Comparison of ENCODE assay signal across 19 cellular contexts in genomic region chr15:79816565-79816964, GRCh38.
"Had no signal": no experiment of that assay in that cellular context is flagged by ENCODE, and none has a peak within 500 bp of the region (broad histone marks: within the 10 kb centered on the region; RNA-seq: fewer than 3 reads in every experiment).

No MANE protein-coding gene starts in this region.

- H3K27ac ChIP-seq: gastrocnemius medialis, heart right ventricle, psoas muscle, right lobe of liver, tibial artery, upper lobe of left lung, uterus had no signal

- H3K9me3 ChIP-seq: gastrocnemius medialis, psoas muscle, right lobe of liver, upper lobe of left lung had no signal

- H3K4me1 ChIP-seq: uterus had no signal

- H3K4me3 ChIP-seq: dorsolateral prefrontal cortex, gastrocnemius medialis, heart right ventricle, psoas muscle, right lobe of liver, tibial artery, upper lobe of left lung, uterus had no signal

- H3K27me3 ChIP-seq: dorsolateral prefrontal cortex, gastrocnemius medialis, heart right ventricle, right lobe of liver, tibial artery, upper lobe of left lung, uterus had no signal

- DNase-seq: dorsolateral prefrontal cortex; effector CD8-positive, alpha-beta T cell; gastrocnemius medialis; heart right ventricle; islet precursor cell; mammary epithelial cell; naive thymus-derived CD4-positive, alpha-beta T cell; nephron progenitor cell; psoas muscle; retina; right lobe of liver; stimulated activated CD4-positive, alpha-beta T cell treated with anti-CD3 and anti-CD28 coated beads, Interleukin-4, amount 100 ng/mL, for 1 hour; stimulated activated CD8-positive, alpha-beta memory T cell treated with anti-CD3 and anti-CD28 coated beads, Interleukin-4, amount 100 ng/mL, for 48 hours; tibial artery; upper lobe of left lung; uterus had no signal

- ATAC-seq: esophagus mucosa; gastrocnemius medialis; heart right ventricle; left lobe of liver; naive thymus-derived CD4-positive, alpha-beta T cell; right lobe of liver; stimulated activated effector memory CD8-positive, alpha-beta T cell treated with anti-CD3 and anti-CD28 coated beads, Interleukin-12 subunit alpha, Interleukin-12 subunit beta, amount 100 ng/mL, for 72 hours had no signal

- H3K36me3 ChIP-seq: gastrocnemius medialis, heart right ventricle, right lobe of liver, tibial artery, upper lobe of left lung, uterus had no signal
